ENCODE assay signal across 16 cellular contexts in the genomic region with DNA sequence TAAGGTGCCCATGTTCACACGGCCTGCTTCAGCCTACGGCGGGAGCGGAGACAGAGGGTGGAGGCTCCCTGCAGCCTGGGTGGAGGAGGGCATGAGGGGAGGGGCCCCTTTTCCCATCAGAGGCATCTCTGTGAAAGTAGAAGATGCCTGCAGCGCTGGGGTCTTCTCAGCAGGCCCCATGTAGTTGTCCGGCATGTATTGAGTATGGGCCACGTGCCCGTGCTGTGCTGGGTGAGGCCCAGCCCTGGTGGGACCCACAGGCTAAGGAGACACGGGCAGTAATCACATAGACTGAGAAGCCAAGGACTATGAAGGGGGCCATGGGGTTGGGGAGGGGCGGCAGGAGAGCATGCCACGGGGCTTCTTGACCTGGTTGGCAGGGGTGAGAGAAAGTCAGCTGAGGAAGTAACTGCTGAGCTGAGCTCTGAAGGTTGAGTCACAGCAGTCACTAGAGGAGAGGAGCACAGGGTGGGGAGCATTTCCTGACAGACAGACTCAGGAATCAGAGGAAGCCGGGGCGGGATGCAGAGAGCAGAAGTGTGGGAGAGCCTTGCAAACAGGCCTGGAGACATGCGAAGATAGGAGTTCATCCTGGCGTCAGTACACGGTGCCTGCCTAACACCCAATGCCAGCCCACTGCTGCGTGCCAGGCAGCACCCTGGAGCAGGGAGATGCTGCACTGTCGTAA. TPM values are rescaled to one million over a fixed set of nuclear protein-coding genes. Genes with fewer than 3 reads are reported as not detected.
DNase-seq lines count a peak whose midpoint lies in the region; ATAC-seq and TF ChIP-seq lines count a peak whose summit lies in the region.
"Had no signal": no experiment of that assay in that cellular context is flagged by ENCODE, and none has a peak within 500 bp of the region (broad histone marks: within the 10 kb centered on the region; RNA-seq: fewer than 3 reads in every experiment).

No MANE protein-coding gene starts in this region.

- no peak overlapping the region for H3K4me3 Mint-ChIP-seq in T-helper 2 cell treated with Interferon-gamma antibody and Interleukin-4, amounts not matched to agents 5 μg/mL and 100 μg/mL, for 36 hours

- intact Hi-C loops in heart right ventricle (cut with DNase I), result no loop called here
- intact Hi-C loops in spleen (cut with DNase I; ENCODE audit: low total_unique reads), result no loop called here

- no peak for DNase-seq in T-helper 2 cell treated with Interferon-gamma antibody and Interleukin-4, amounts not matched to agents 5 μg/mL and 100 μg/mL, for 36 hours (ENCODE audit: low spot score)
- DNase-seq in T-helper 2 cell (no peak), amniotic epithelial cell (ENCODE audit: low read depth) (peak; percentile 65), heart right ventricle (peak in 1 of 2 donors; percentile 51), spleen (peak; percentile 74), NOMO-1 treated with DMSO at 0.1 percent for 48 hours (lab: John Stamatoyannopoulos, UW; ENCODE audit: unreplicated experiment) (no peak)
- no peak for DNase-seq in stimulated activated CD4-positive, alpha-beta T cell treated with anti-CD3 and anti-CD28 coated beads, Interleukin-4, amount 100 ng/mL, for 4 hours
- DNase-seq: activated CD4-positive, alpha-beta T cell treated with anti-CD3 and anti-CD28 coated beads, Interleukin-2, amount 50 U/mL, for 4 hours; activated naive CD4-positive, alpha-beta T cell treated with Interleukin-2 at 50 U/mL for 16 hours; cerebellar nuclear complex; mesendoderm; NCI-H1417 treated with DMSO at 0.1 percent for 48 hours; NCI-H446 had no signal

- H3K9me3 Mint-ChIP-seq in T-helper 2 cell treated with Interferon-gamma antibody and Interleukin-4, amounts not matched to agents 5 μg/mL and 100 μg/mL, for 36 hours, result no peaks in the 10 kb centered on the region

- TF ChIP-seq POLR2A in spleen (IDR thresholded peaks at IDR 0.05) (no peak), GM18505 (IDR thresholded peaks at IDR 0.05; ENCODE audit: borderline replicate concordance, extremely low read depth, insufficient read depth, insufficient read length) (no peak)

- H3K36me3 Mint-ChIP-seq in T-helper 2 cell treated with Interferon-gamma antibody and Interleukin-4, amounts not matched to agents 5 μg/mL and 100 μg/mL, for 36 hours (ENCODE audit: low read depth), result no peaks in the 10 kb centered on the region

- H3K27ac Mint-ChIP-seq in T-helper 2 cell treated with Interferon-gamma antibody and Interleukin-4, amounts not matched to agents 5 μg/mL and 100 μg/mL, for 36 hours, result peak overlapping the region; percentile 21

- H3K4me3 ChIP-seq in heart right ventricle, result no peak overlapping the region
- H3K4me3 ChIP-seq in spleen, result no peak overlapping the region
- H3K4me3 ChIP-seq: A549 had no signal

- H3K4me1 Mint-ChIP-seq in T-helper 2 cell treated with Interferon-gamma antibody and Interleukin-4, amounts not matched to agents 5 μg/mL and 100 μg/mL, for 36 hours (ENCODE audit: low read depth), result no peaks in the 10 kb centered on the region

- peaks cover 0 to 23% (median 14%) of the 10 kb centered on the region in 9 donors for H3K4me1 ChIP-seq in heart right ventricle
- H3K4me1 ChIP-seq in spleen, result peaks cover 0 to 16% (median 6%) of the 10 kb centered on the region in 6 donors
- H3K4me1 ChIP-seq: A549 had no signal

- H3K27ac ChIP-seq in heart right ventricle (peak overlapping the region in 7 of 10 donors; percentile 8 to 68 (median 46)), spleen (peak overlapping the region in 3 of 8 donors; percentile 13 to 33 (median 20))
- H3K27ac ChIP-seq: A549, neutrophil had no signal

- no peaks in the 10 kb centered on the region for H3K27me3 Mint-ChIP-seq in T-helper 2 cell treated with Interferon-gamma antibody and Interleukin-4, amounts not matched to agents 5 μg/mL and 100 μg/mL, for 36 hours (ENCODE audit: low read depth)

- peaks cover 0 to 97% (median 22%) of the 10 kb centered on the region in 9 donors for H3K36me3 ChIP-seq in heart right ventricle
- peaks cover 0 to 100% (median 66%) of the 10 kb centered on the region in 6 donors for H3K36me3 ChIP-seq in spleen
- H3K36me3 ChIP-seq: neutrophil had no signal

- 63 to 78% methylated on average over 18 of the region's 18 CpGs for WGBS in heart right ventricle, 2 donors
- WGBS in spleen, 5 donors, result 67 to 78% (median 77%) methylated on average over 18 of the region's 18 CpGs

- H3K27me3 ChIP-seq in heart right ventricle (no peaks in the 10 kb centered on the region), spleen (replicated peaks in 1 of 7) (no peaks in the 10 kb centered on the region)
- H3K27me3 ChIP-seq: neutrophil had no signal

- TF ChIP-seq CTCF in heart right ventricle (IDR thresholded peaks at IDR 0.05), result no peak
- no peak for TF ChIP-seq CTCF in spleen (IDR thresholded peaks at IDR 0.05 in 8 of 11, conservative IDR thresholded peaks at IDR 0.05 in 3 of 11)

- no peaks in the 10 kb centered on the region for H3K9me3 ChIP-seq in heart right ventricle
- H3K9me3 ChIP-seq in spleen, result no peaks in the 10 kb centered on the region
- H3K9me3 ChIP-seq: A549, neutrophil had no signal

- ATAC-seq in heart right ventricle (peak; percentile 34 to 88 (median 71)), GM18505 (IDR thresholded peaks at IDR 0.05; ENCODE audit: unreplicated experiment) (no peak)
- ATAC-seq: A549 had no signal

RNA-seq across cellular contexts. Expression of a gene that starts 21.6 kb away (rescaled TPM):
- total RNA-seq in heart right ventricle (10 to 100 TPM; 17.7 to 25.8 (median 20.2) TPM), spleen (10 to 100 TPM; 24.5 to 57.0 (median 38.3) TPM)
- polyA plus RNA-seq in heart right ventricle (10 to 100 TPM; 12.9 to 13.0 TPM), spleen (10 to 100 TPM in 1 of 3 donors, 1 to 10 TPM in 2; 6.3 to 16.7 (median 8.9) TPM)

RNA-seq across cellular contexts. Expression of a gene that starts 48.1 kb away (rescaled TPM):
- total RNA-seq in heart right ventricle (100 to 1,000 TPM; 167 to 495 (median 266) TPM), spleen (10 to 100 TPM; 31.0 to 44.7 (median 38.1) TPM)
- polyA plus RNA-seq in heart right ventricle (100 to 1,000 TPM; 136 to 242 TPM), spleen (10 to 100 TPM; 44.9 to 59.4 (median 52.4) TPM)

Comparison
In these comparisons a context has a peak if more than half of its experiments do, and no peak if none do; other contexts are left out.
1. DNase-seq: peak in amniotic epithelial cell (single experiment) and spleen (single experiment); none in T-helper 2 cell treated with Interferon-gamma antibody and Interleukin-4, amounts not matched to agents 5 μg/mL and 100 μg/mL, for 36 hours (single experiment), T-helper 2 cell (0 of 5), NOMO-1 treated with DMSO at 0.1 percent for 48 hours (single experiment) and stimulated activated CD4-positive, alpha-beta T cell treated with anti-CD3 and anti-CD28 coated beads, Interleukin-4, amount 100 ng/mL, for 4 hours (0 of 2).